In genomic region chr13:36339600-36340155, GRCh38 we compare ENCODE assay signal across 29 cellular contexts. TPM values are rescaled to one million over a fixed set of nuclear protein-coding genes. Genes with fewer than 3 reads are reported as not detected.
"Had no signal": no experiment of that assay in that cellular context is flagged by ENCODE, and none has a peak within 500 bp of the region (broad histone marks: within the 10 kb centered on the region; RNA-seq: fewer than 3 reads in every experiment).

No MANE protein-coding gene starts in this region.

- H3K27ac Mint-ChIP-seq: activated CD4-positive, alpha-beta memory T cell treated with anti-CD3 and anti-CD28 coated beads, Interleukin-2, amount 10 ng/mL, durations not matched to agents 7 days and 5 days; activated CD4-positive, alpha-beta T cell treated with anti-CD3 and anti-CD28 coated beads for 36 hours; activated naive CD8-positive, alpha-beta T cell treated with anti-CD3 and anti-CD28 coated beads, Interleukin-2, amount 10 ng/mL, durations not matched to agents 7 days and 5 days; activated T-helper 2 cell treated with anti-CD3 and anti-CD28 coated beads, Interferon-gamma antibody, Interleukin-2, Interleukin-4, amounts not matched to agents 10 μg/mL and 5 μg/mL and 100 μg/mL, durations not matched to agents 14 hours and 24 hours and 36 hours; T-cell had no signal

- H3K27me3 Mint-ChIP-seq: activated naive CD8-positive, alpha-beta T cell treated with anti-CD3 and anti-CD28 coated beads, Interleukin-2, amount 10 ng/mL, durations not matched to agents 7 days and 5 days; T-cell had no signal

- ATAC-seq: activated CD4-positive, alpha-beta T cell treated with anti-CD3 and anti-CD28 coated beads for 36 hours; Panc1; Right ventricle myocardium inferior; T-cell had no signal

- DNase-seq: activated CD4-positive, alpha-beta memory T cell treated with anti-CD3 and anti-CD28 coated beads, Interleukin-2, amount 10 ng/mL, durations not matched to agents 7 days and 5 days; activated CD4-positive, alpha-beta T cell treated with anti-CD3 and anti-CD28 coated beads for 36 hours; activated CD4-positive, alpha-beta T cell treated with anti-CD3 and anti-CD28 coated beads, Interleukin-2, amount 50 U/mL, for 1 hour; activated naive CD4-positive, alpha-beta T cell treated with anti-CD3 and anti-CD28 coated beads, Interleukin-2, amount 50 U/mL, for 16 hours; activated naive CD8-positive, alpha-beta T cell treated with anti-CD3 and anti-CD28 coated beads, Interleukin-2, amount 10 ng/mL, durations not matched to agents 7 days and 5 days; activated T-cell treated with anti-CD3 and anti-CD28 coated beads for 4 hours; activated T-cell treated with anti-CD3 and anti-CD28 coated beads, Interleukin-2, amount 50 U/mL, for 48 hours; adrenal gland; anterior cingulate cortex; caudate nucleus; KG1; MV-4-11; NCI-H1092 treated with DMSO at 0.1 percent for 48 hours; NCI-H1436; NCI-H1694 treated with DMSO at 0.1 percent for 48 hours; NCI-H2029 treated with DMSO at 0.1 percent for 48 hours; NCI-H510A treated with DMSO at 0.1 percent for 48 hours; NCI-H69; NK-92 treated with Interleukin-12 subunit alpha and Interleukin-12 subunit beta, amount 100 ng/mL, for 24 hours; OCI-M1; RPMI8226; T-cell; T-helper 2 cell; T1000 had no signal

- H3K27ac ChIP-seq: adrenal gland, VCaP had no signal

- H3K4me3 Mint-ChIP-seq: activated CD4-positive, alpha-beta memory T cell treated with anti-CD3 and anti-CD28 coated beads, Interleukin-2, amount 10 ng/mL, durations not matched to agents 7 days and 5 days; activated CD4-positive, alpha-beta T cell treated with anti-CD3 and anti-CD28 coated beads for 36 hours; activated naive CD8-positive, alpha-beta T cell treated with anti-CD3 and anti-CD28 coated beads, Interleukin-2, amount 10 ng/mL, durations not matched to agents 7 days and 5 days; T-cell had no signal

- H3K4me3 ChIP-seq: adrenal gland, SK-N-MC had no signal

- H3K9me3 ChIP-seq: adrenal gland had no signal

- H3K36me3 ChIP-seq: adrenal gland had no signal

- H3K9me3 Mint-ChIP-seq: activated CD4-positive, alpha-beta memory T cell treated with anti-CD3 and anti-CD28 coated beads, Interleukin-2, amount 10 ng/mL, durations not matched to agents 7 days and 5 days; activated naive CD8-positive, alpha-beta T cell treated with anti-CD3 and anti-CD28 coated beads, Interleukin-2, amount 10 ng/mL, durations not matched to agents 7 days and 5 days; activated T-helper 2 cell treated with anti-CD3 and anti-CD28 coated beads, Interferon-gamma antibody, Interleukin-2, Interleukin-4, amounts not matched to agents 10 μg/mL and 5 μg/mL and 100 μg/mL, durations not matched to agents 14 hours and 24 hours and 36 hours; T-cell had no signal

- H3K27me3 ChIP-seq: adrenal gland had no signal

RNA-seq across cellular contexts. Expression of gene CCDC169, which starts 42.1 kb away (rescaled TPM):
- total RNA-seq: activated naive CD8-positive, alpha-beta T cell treated with anti-CD3 and anti-CD28 coated beads, Interleukin-2, amount 10 ng/mL, durations not matched to agents 7 days and 5 days; Right ventricle myocardium inferior; T-cell had no signal
